ENCODE assay signal across 1 cellular context in the genomic region with DNA sequence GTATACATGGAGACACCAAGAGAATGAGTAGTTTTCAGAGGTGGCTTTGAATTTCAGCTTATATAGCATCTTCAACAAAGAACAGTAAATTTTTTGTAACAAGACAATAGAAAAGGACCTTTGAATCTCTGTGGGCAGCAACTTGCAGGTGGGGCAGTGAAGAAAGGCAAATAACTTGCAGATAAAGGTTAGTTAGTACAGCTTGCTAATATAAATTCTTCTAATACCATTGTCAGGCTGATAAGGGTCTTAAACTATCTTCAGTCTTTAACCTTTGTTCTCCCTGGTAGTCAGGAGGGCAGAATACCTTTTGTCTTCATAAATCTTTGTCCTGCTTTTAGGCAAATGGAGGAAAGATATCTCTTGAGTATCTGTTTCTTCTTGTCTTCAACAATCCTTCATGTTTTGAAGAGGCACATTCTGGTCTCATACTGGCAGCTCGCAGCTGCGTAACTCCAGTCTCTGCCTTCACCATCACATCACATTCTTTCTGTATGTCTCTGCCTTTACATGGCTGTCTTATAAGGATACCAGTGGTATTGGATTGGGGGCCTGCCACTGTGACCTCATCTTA.
TF ChIP-seq lines count a peak whose summit lies in the region.

No MANE protein-coding gene starts in this region.

TF ChIP-seq in HepG2, 621 proteins besides CTCF, POLR2A, EP300 and RAD21:
- TF ChIP-seq ZNF143 (CRISPR knock-in tag; IDR thresholded peaks at IDR 0.05) (no peak), SOX13 (IDR thresholded peaks at IDR 0.05) (no peak), SOX13 (CRISPR knock-in tag; conservative IDR thresholded peaks at IDR 0.05 in 1 of 2, IDR thresholded peaks at IDR 0.05 in 1 of 2) (peak in 1 of 2 experiments; percentile 75; a peak in 2 of 4 replicates), RORA (CRISPR knock-in tag; IDR thresholded peaks at IDR 0.05) (no peak), PTBP1 (IDR thresholded peaks at IDR 0.05; ENCODE audit: low read depth, low read length, poor library complexity, severe bottlenecking) (no peak), SOX6 (IDR thresholded peaks at IDR 0.05) (no peak), SOX6 (CRISPR knock-in tag; IDR thresholded peaks at IDR 0.05) (0 out of 2 replicates have a peak, but pooled peaks have one; percentile 19)
- TF ChIP-seq, protein P1, sequence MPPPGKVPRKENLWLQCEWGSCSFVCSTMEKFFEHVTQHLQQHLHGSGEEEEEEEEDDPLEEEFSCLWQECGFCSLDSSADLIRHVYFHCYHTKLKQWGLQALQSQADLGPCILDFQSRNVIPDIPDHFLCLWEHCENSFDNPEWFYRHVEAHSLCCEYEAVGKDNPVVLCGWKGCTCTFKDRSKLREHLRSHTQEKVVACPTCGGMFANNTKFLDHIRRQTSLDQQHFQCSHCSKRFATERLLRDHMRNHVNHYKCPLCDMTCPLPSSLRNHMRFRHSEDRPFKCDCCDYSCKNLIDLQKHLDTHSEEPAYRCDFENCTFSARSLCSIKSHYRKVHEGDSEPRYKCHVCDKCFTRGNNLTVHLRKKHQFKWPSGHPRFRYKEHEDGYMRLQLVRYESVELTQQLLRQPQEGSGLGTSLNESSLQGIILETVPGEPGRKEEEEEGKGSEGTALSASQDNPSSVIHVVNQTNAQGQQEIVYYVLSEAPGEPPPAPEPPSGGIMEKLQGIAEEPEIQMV (CRISPR knock-in tag; IDR thresholded peaks at IDR 0.05; ENCODE audit: low read depth), result no peak
- TF ChIP-seq, protein P2, sequence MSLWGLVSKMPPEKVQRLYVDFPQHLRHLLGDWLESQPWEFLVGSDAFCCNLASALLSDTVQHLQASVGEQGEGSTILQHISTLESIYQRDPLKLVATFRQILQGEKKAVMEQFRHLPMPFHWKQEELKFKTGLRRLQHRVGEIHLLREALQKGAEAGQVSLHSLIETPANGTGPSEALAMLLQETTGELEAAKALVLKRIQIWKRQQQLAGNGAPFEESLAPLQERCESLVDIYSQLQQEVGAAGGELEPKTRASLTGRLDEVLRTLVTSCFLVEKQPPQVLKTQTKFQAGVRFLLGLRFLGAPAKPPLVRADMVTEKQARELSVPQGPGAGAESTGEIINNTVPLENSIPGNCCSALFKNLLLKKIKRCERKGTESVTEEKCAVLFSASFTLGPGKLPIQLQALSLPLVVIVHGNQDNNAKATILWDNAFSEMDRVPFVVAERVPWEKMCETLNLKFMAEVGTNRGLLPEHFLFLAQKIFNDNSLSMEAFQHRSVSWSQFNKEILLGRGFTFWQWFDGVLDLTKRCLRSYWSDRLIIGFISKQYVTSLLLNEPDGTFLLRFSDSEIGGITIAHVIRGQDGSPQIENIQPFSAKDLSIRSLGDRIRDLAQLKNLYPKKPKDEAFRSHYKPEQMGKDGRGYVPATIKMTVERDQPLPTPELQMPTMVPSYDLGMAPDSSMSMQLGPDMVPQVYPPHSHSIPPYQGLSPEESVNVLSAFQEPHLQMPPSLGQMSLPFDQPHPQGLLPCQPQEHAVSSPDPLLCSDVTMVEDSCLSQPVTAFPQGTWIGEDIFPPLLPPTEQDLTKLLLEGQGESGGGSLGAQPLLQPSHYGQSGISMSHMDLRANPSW (CRISPR knock-in tag; IDR thresholded peaks at IDR 0.05; ENCODE audit: borderline replicate concordance), result no peak
TF ChIP-seq in HepG2: peak in this region for 2.
